In genomic region chr9:134308639-134309220, GRCh38 we compare ENCODE assay signal across 6 cellular contexts. TPM values are rescaled to one million over a fixed set of nuclear protein-coding genes. Genes with fewer than 3 reads are reported as not detected.
DNase-seq lines count a peak whose midpoint lies in the region; ATAC-seq, FAIRE-seq and TF ChIP-seq lines count a peak whose summit lies in the region.
"Not testable (repeated sequence)": the region's sequence is repeated elsewhere in the genome, so short reads cannot be mapped to it uniquely, and the experiment has no call there.

No MANE protein-coding gene starts in this region.

- WGBS in neuronal stem cell (ENCODE audit: extremely low coverage in 2 of 2, insufficient read length in 2 of 2, insufficient replicate concordance in 1 of 2), 2 donors = no CpG with 5 or more reads among the region's 14 CpGs
- 83 to 94% (median 89%) methylated on average over 10 to 14 of the region's 14 CpGs for whole genome bisulfite sequencing in spleen, 5 donors

- H2BK15ac ChIP-seq in neuronal stem cell (ENCODE audit: low read length) = peak overlapping the region; percentile 30

- not testable (repeated sequence) for DNase-seq in bronchial epithelial cell (ENCODE audit: low read depth); neuronal stem cell (ENCODE audit: low spot score)
- DNase-seq in Right ventricle myocardium inferior (ENCODE audit: missing footprints) = peak; percentile 23
- peak; percentile 11 for DNase-seq in left ventricle myocardium superior
- peak; percentile 41 for DNase-seq in left lobe of liver (ENCODE audit: low spot score)
- DNase-seq in spleen = peak; percentile 56

- H2AK5ac ChIP-seq in neuronal stem cell (ENCODE audit: low read depth, low read length) = not testable (repeated sequence)

- H3K18ac ChIP-seq in neuronal stem cell (ENCODE audit: low read length) = not testable (repeated sequence)

- TF ChIP-seq CTCF in bronchial epithelial cell (IDR thresholded peaks at IDR 0.05; ENCODE audit: insufficient read depth, low read length, severe bottlenecking); spleen (IDR thresholded peaks at IDR 0.05 in 8 of 11, conservative IDR thresholded peaks at IDR 0.05 in 3 of 11): not testable (repeated sequence)

- H3K27me3 ChIP-seq in bronchial epithelial cell (ENCODE audit: control insufficient read depth, insufficient read depth, low read length); neuronal stem cell (ENCODE audit: control insufficient read depth in 3 of 3, insufficient read depth in 3 of 3, low read depth in 1 of 3, low read length in 3 of 3): not testable (repeated sequence)
- H3K27me3 ChIP-seq in spleen (replicated peaks in 1 of 7) = peaks cover 0 to 12% (median 0%) of the 10 kb centered on the region in 7 donors

- intact Hi-C loops in Right ventricle myocardium inferior (cut with DNase I); left ventricle myocardium superior (cut with micrococcal nuclease); spleen (cut with DNase I; ENCODE audit: low total_unique reads): not testable (repeated sequence)

- not testable (repeated sequence) for H3K36me3 ChIP-seq in bronchial epithelial cell (ENCODE audit: control insufficient read depth, insufficient read depth, low read length); neuronal stem cell (replicated peaks in 1 of 2; ENCODE audit: control insufficient read depth in 2 of 2, insufficient read depth in 2 of 2, low read length in 2 of 2); spleen

- H3K4me3 ChIP-seq in bronchial epithelial cell (ENCODE audit: low read depth, low read length); spleen: not testable (repeated sequence)
- peak overlapping the region in 1 of 2 donors; percentile 64 for H3K4me3 ChIP-seq in neuronal stem cell (ENCODE audit: low read length in 2 of 2)

- H3K9me3 ChIP-seq in neuronal stem cell (replicated peaks in 1 of 2; ENCODE audit: control insufficient read depth in 2 of 2, insufficient read depth in 1 of 2, low read depth in 1 of 2, low read length in 2 of 2) = not testable (repeated sequence)
- H3K9me3 ChIP-seq in spleen = peaks cover 0 to 10% (median 3%) of the 10 kb centered on the region in 8 donors

- not testable (repeated sequence) for H3K27ac ChIP-seq in neuronal stem cell (replicated peaks; ENCODE audit: low read length); spleen

- not testable (repeated sequence) for H4K91ac ChIP-seq in neuronal stem cell (ENCODE audit: low read depth, low read length, poor library complexity)

- FAIRE-seq in bronchial epithelial cell (lab: Jason Lieb, UNC) = peak; percentile 80

- ATAC-seq in Right ventricle myocardium inferior, left ventricle myocardium superior, left lobe of liver: not testable (repeated sequence)

- H3K14ac ChIP-seq in neuronal stem cell (ENCODE audit: low read length) = not testable (repeated sequence)

- H2AFZ ChIP-seq in neuronal stem cell (ENCODE audit: low read length) = not testable (repeated sequence)

- not testable (repeated sequence) for H2BK120ac ChIP-seq in neuronal stem cell (ENCODE audit: low read depth, low read length)

- not testable (repeated sequence) for H3K4me1 ChIP-seq in neuronal stem cell (ENCODE audit: control insufficient read depth in 2 of 2, insufficient read depth in 1 of 2, low read depth in 1 of 2, low read length in 2 of 2); spleen

- not testable (repeated sequence) for H2BK5ac ChIP-seq in neuronal stem cell (ENCODE audit: low read length)

- not testable (repeated sequence) for H3K4ac ChIP-seq in neuronal stem cell (ENCODE audit: low read length)

- not testable (repeated sequence) for H3K23ac ChIP-seq in neuronal stem cell (ENCODE audit: low read depth, low read length, poor library complexity)

- TF ChIP-seq POLR2A in spleen (IDR thresholded peaks at IDR 0.05) = not testable (repeated sequence)

- not testable (repeated sequence) for H3K4me2 ChIP-seq in neuronal stem cell (ENCODE audit: insufficient read depth, low read length, poor library complexity, severe bottlenecking)

- not testable (repeated sequence) for H3K9ac ChIP-seq in neuronal stem cell (ENCODE audit: low read depth, low read length, poor library complexity)

- H3K79me1 ChIP-seq in neuronal stem cell (ENCODE audit: low read depth, low read length) = not testable (repeated sequence)

- not testable (repeated sequence) for H4K8ac ChIP-seq in neuronal stem cell (ENCODE audit: low read depth, low read length)

- not testable (repeated sequence) for H2BK12ac ChIP-seq in neuronal stem cell (ENCODE audit: low read length)

RNA-seq across cellular contexts. Expression of gene RXRA, which starts 17.5 kb away (rescaled TPM):
- total RNA-seq in bronchial epithelial cell = 16.8 and 21.3 TPM in 2 replicates
- 91.1 TPM for total RNA-seq in Right ventricle myocardium inferior
- 90.8 TPM for total RNA-seq in left ventricle myocardium superior
- 163 TPM for total RNA-seq in left lobe of liver
- polyA plus RNA-seq in neuronal stem cell (2013, experiment 1 of 2) = 36.1 TPM
- polyA plus RNA-seq in neuronal stem cell (2013, experiment 2 of 2) = 36.3 TPM
- total RNA-seq in spleen = 100 to 1,000 TPM in 2 of 7 donors, 10 to 100 TPM in 5; 67.7 to 116 (median 95.6) TPM
- polyA plus RNA-seq in spleen = 10 to 100 TPM; 10.9 to 40.4 (median 11.9) TPM
